Comparison of ENCODE assay signal across 8 cellular contexts in the genomic region with DNA sequence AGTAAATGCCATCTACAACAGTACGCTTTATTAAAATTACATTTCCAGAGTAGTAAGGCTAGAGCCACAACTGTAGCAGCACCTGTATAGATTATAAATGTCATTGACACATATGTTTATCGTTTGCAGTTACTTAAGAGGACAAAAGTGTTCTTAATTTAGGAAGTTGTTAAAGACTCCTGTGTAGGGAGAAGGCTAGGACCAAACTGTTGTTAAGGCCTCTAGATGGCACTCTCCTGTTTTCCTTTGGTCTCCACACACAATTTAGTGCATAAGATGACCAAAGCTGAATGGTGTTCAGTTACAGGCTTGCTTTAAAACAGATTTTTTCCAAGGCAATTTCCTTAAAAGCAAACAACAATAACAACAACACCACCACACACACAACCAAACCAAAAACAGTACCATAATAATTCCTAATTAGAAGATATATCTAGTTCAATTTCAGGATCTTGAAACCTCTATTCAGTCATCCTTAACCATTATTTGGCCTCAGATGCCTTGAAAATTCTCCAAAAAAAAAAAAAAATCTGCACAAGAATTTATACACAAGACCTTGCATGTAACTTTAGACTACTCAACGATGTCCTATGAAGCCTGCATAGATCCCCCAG.
DNase-seq lines count a peak whose midpoint lies in the region; ATAC-seq and TF ChIP-seq lines count a peak whose summit lies in the region.

No MANE protein-coding gene starts in this region.

- peaks cover 5% of the 10 kb centered on the region for H3K4me1 Mint-ChIP-seq in T-helper 1 cell treated with Interleukin-12 subunit alpha and Interleukin-12 subunit beta and Interleukin-4 antibody, amounts not matched to agents 30 μg/mL and 1 μg/mL, for 36 hours (ENCODE audit: low read depth)
- H3K4me1 Mint-ChIP-seq in nephron, result peaks cover 16% of the 10 kb centered on the region

- ATAC-seq in GM19351 (IDR thresholded peaks at IDR 0.05; ENCODE audit: unreplicated experiment) (no peak), HG03469 (IDR thresholded peaks at IDR 0.05; ENCODE audit: unreplicated experiment) (no peak)

- peak overlapping the region; percentile 8 for H3K27ac Mint-ChIP-seq in T-helper 1 cell treated with Interleukin-12 subunit alpha and Interleukin-12 subunit beta and Interleukin-4 antibody, amounts not matched to agents 30 μg/mL and 1 μg/mL, for 36 hours
- peak overlapping the region; percentile 69 to 78 (median 78) for H3K27ac Mint-ChIP-seq in nephron

- H3K36me3 Mint-ChIP-seq in T-helper 1 cell treated with Interleukin-12 subunit alpha and Interleukin-12 subunit beta and Interleukin-4 antibody, amounts not matched to agents 30 μg/mL and 1 μg/mL, for 36 hours (ENCODE audit: low read depth), result peaks cover 18% of the 10 kb centered on the region
- peaks cover 10% of the 10 kb centered on the region for H3K36me3 Mint-ChIP-seq in nephron (ENCODE audit: low read depth)

- DNase-seq in AG09319 (ENCODE audit: extremely low read depth, low read depth) (peak; percentile 70), NCI-H1436 (lab: John Stamatoyannopoulos, UW) (peak; percentile 56), fibroblast of gingiva (ENCODE audit: low read depth) (peak; percentile 77)

- H3K4me3 Mint-ChIP-seq in T-helper 1 cell treated with Interleukin-12 subunit alpha and Interleukin-12 subunit beta and Interleukin-4 antibody, amounts not matched to agents 30 μg/mL and 1 μg/mL, for 36 hours, result no peak overlapping the region
- H3K4me3 Mint-ChIP-seq in nephron, result no peak overlapping the region

- peak; percentile 80 for TF ChIP-seq CTCF in AG09319 (IDR thresholded peaks at IDR 0.05; ENCODE audit: low read depth, low read length)
- TF ChIP-seq CTCF in GM12872 (IDR thresholded peaks at IDR 0.05; ENCODE audit: insufficient read depth, low read depth, low read length), result peak; percentile 73
- peak; percentile 71 to 85 (median 74) for TF ChIP-seq CTCF in nephron (IDR thresholded peaks at IDR 0.05; ENCODE audit: unreplicated experiment in 3 of 3)

- no peaks in the 10 kb centered on the region for H3K27me3 Mint-ChIP-seq in T-helper 1 cell treated with Interleukin-12 subunit alpha and Interleukin-12 subunit beta and Interleukin-4 antibody, amounts not matched to agents 30 μg/mL and 1 μg/mL, for 36 hours (ENCODE audit: low read depth)
- H3K27me3 Mint-ChIP-seq in nephron (ENCODE audit: low read depth), result no peaks in the 10 kb centered on the region

- H3K9me3 Mint-ChIP-seq in T-helper 1 cell treated with Interleukin-12 subunit alpha and Interleukin-12 subunit beta and Interleukin-4 antibody, amounts not matched to agents 30 μg/mL and 1 μg/mL, for 36 hours, result no peaks in the 10 kb centered on the region
- H3K9me3 Mint-ChIP-seq in nephron, result no peaks in the 10 kb centered on the region
